Comparison of ENCODE assay signal across 19 cellular contexts in genomic region chr19:39157275-39157996, GRCh38. TPM values are rescaled to one million over a fixed set of nuclear protein-coding genes. Genes with fewer than 3 reads are reported as not detected.
A peak's percentile ranks its signal among the peaks of the same experiment; 100 is the strongest.
DNase-seq lines count a peak whose midpoint lies in the region; FAIRE-seq and TF ChIP-seq lines count a peak whose summit lies in the region.
"Had no signal": no experiment of that assay in that cellular context is flagged by ENCODE, and none has a peak within 500 bp of the region (broad histone marks: within the 10 kb centered on the region; RNA-seq: fewer than 3 reads in every experiment).

No MANE protein-coding gene starts in this region.

- TF ChIP-seq CTCF in LNCaP clone FGC (IDR thresholded peaks at IDR 0.05; ENCODE audit: control insufficient read depth, extremely low read depth, insufficient read depth), result no peak
- no peak for TF ChIP-seq CTCF in thyroid gland (IDR thresholded peaks at IDR 0.05)
- no peak for TF ChIP-seq CTCF in colonic mucosa (IDR thresholded peaks at IDR 0.05)
- no peak for TF ChIP-seq CTCF in D721Med (IDR thresholded peaks at IDR 0.05; ENCODE audit: insufficient read depth, missing control alignments)

- TF ChIP-seq POLR2A in thyroid gland (IDR thresholded peaks at IDR 0.05), result no peak

- H3K4me2 ChIP-seq in mesendoderm (ENCODE audit: low read length), result no peak overlapping the region

- no peak for FAIRE-seq in D721Med (lab: Jason Lieb, UNC)
- FAIRE-seq: colon, G401.6 had no signal

- peaks cover 7% of the 10 kb centered on the region for H3K4me1 ChIP-seq in mesendoderm (ENCODE audit: control insufficient read depth, low read depth, low read length)
- peaks cover 39 to 70% of the 10 kb centered on the region in 2 donors for H3K4me1 ChIP-seq in thyroid gland
- H3K4me1 ChIP-seq in colonic mucosa, result peaks cover 27% of the 10 kb centered on the region

- no peak overlapping the region for H2BK5ac ChIP-seq in mesendoderm (ENCODE audit: low read length)

- H3K56ac ChIP-seq in mesendoderm (ENCODE audit: low read length), result no peak overlapping the region

- H2BK15ac ChIP-seq in mesendoderm (replicated peaks; ENCODE audit: low read depth), result no peak overlapping the region

- H3K27ac ChIP-seq in mesendoderm (ENCODE audit: low read depth, low read length) (no peak overlapping the region), thyroid gland (peak overlapping the region; percentile 26 to 68 (median 55)), colonic mucosa (no peak overlapping the region)

- no CpG with 5 or more reads among the region's 23 CpGs for WGBS in mesendoderm (ENCODE audit: extremely low coverage, insufficient coverage, low lambda C conversion rate)
- WGBS in thyroid gland, 2 donors, result 39 to 52% methylated on average over 14 to 16 of the region's 23 CpGs

- no peak overlapping the region for H2AK5ac ChIP-seq in mesendoderm (ENCODE audit: low read length)

- no peaks in the 10 kb centered on the region for H3K27me3 ChIP-seq in mesendoderm (ENCODE audit: insufficient read depth, low read length, poor library complexity)
- no peaks in the 10 kb centered on the region for H3K27me3 ChIP-seq in thyroid gland
- no peaks in the 10 kb centered on the region for H3K27me3 ChIP-seq in colonic mucosa

- H3K36me3 ChIP-seq in mesendoderm (ENCODE audit: control insufficient read depth, insufficient read depth, low read length) (no peaks in the 10 kb centered on the region), thyroid gland (no peaks in the 10 kb centered on the region), colonic mucosa (no peaks in the 10 kb centered on the region)

- peak overlapping the region; percentile 15 for H3K23ac ChIP-seq in mesendoderm (ENCODE audit: low read length)

- H3K4me3 ChIP-seq in LNCaP clone FGC (ENCODE audit: low read depth, low read length) (peak overlapping the region; percentile 69), mesendoderm (ENCODE audit: low read length) (no peak overlapping the region), thyroid gland (replicated peaks in 1 of 3) (no peak overlapping the region), colonic mucosa (no peak overlapping the region)

- intact Hi-C loops in thyroid gland (cut with DNase I), result no loop called here
- intact Hi-C loops in colonic mucosa (cut with DNase I), result no loop called here

- H3K79me2 ChIP-seq in mesendoderm (ENCODE audit: control insufficient read depth, insufficient read depth, low read length), result peaks cover 14% of the 10 kb centered on the region

- no peak overlapping the region for H2BK120ac ChIP-seq in mesendoderm (ENCODE audit: low read depth, low read length)

- H3K9me3 ChIP-seq in thyroid gland, result no peaks in the 10 kb centered on the region
- H3K9me3 ChIP-seq in colonic mucosa, result no peaks in the 10 kb centered on the region

- H3K79me1 ChIP-seq in mesendoderm (ENCODE audit: low read length), result peaks cover 29% of the 10 kb centered on the region

- H3K18ac ChIP-seq in mesendoderm (ENCODE audit: low read length), result no peak overlapping the region

- no peak overlapping the region for H4K8ac ChIP-seq in mesendoderm (ENCODE audit: low read depth, low read length)

- no peak overlapping the region for H3K4ac ChIP-seq in mesendoderm (ENCODE audit: low read depth, low read length)

- no peak overlapping the region for H4K5ac ChIP-seq in mesendoderm (ENCODE audit: low read length)

- H3K9ac ChIP-seq in mesendoderm (ENCODE audit: low read length) (no peak overlapping the region), colonic mucosa (ENCODE audit: low read depth in 2 of 2, low read length in 2 of 2) (no peak overlapping the region)

- DNase-seq in LNCaP clone FGC (ENCODE audit: low read depth) (no peak), dermis blood vessel endothelial cell (peak; percentile 15), mesendoderm (no peak), thyroid gland (no peak), OCI-M1 (lab: John Stamatoyannopoulos, UW) (no peak), colonic mucosa (no peak), D721Med (ENCODE audit: insufficient read length, low spot score) (no peak)
- DNase-seq: activated CD4-positive, alpha-beta T cell treated with anti-CD3 and anti-CD28 coated beads for 4 hours; activated naive CD8-positive, alpha-beta T cell treated with anti-CD3 and anti-CD28 coated beads, Interleukin-2, amount 50 U/mL, for 24 hours; activated T-cell treated with anti-CD3 and anti-CD28 coated beads, Interleukin-2, amount 50 U/mL, for 4 hours; NCI-H1092 treated with DMSO at 0.1 percent for 48 hours; stimulated activated CD4-positive, alpha-beta T cell treated with anti-CD3 and anti-CD28 coated beads, Interleukin-12 subunit alpha, Interleukin-12 subunit beta, amount 100 ng/mL, for 4 hours had no signal

RNA-seq across cellular contexts. Expression of gene PAK4, which starts 31.9 kb away (rescaled TPM):
- total RNA-seq in dermis blood vessel endothelial cell, result 5.8 and 17.4 TPM in 2 replicates
- 56.1 TPM for polyA plus RNA-seq in mesendoderm (2013, experiment 1 of 2)
- 52.0 TPM for polyA plus RNA-seq in mesendoderm (2013, experiment 2 of 2)
- 10 to 100 TPM; 12.4 to 24.9 (median 23.2) TPM for total RNA-seq in thyroid gland
- total RNA-seq in colonic mucosa, result 100 to 1,000 TPM in 1 of 2 donors, 10 to 100 TPM in 1; 85.5 to 127 TPM

RNA-seq across cellular contexts. Expression of gene NCCRP1, which starts 39.3 kb away (rescaled TPM):
- not detected in 2 replicates for total RNA-seq in dermis blood vessel endothelial cell
- 0.45 TPM for polyA plus RNA-seq in mesendoderm (2013, experiment 1 of 2)
- polyA plus RNA-seq in mesendoderm (2013, experiment 2 of 2), result 0.39 TPM
- under 1 TPM in 3 of 4 donors, not detected in 1; 0.45 to 0.81 (median 0.78) TPM for total RNA-seq in thyroid gland
- total RNA-seq in colonic mucosa, result not detected
- total RNA-seq: activated T-cell treated with anti-CD3 and anti-CD28 coated beads, Interleukin-2, amount 50 U/mL, for 4 hours; liver; osteocyte; Right ventricle myocardium inferior; temporal lobe had no signal
- polyA plus RNA-seq: IgD-negative memory B cell, liver had no signal

RNA-seq across cellular contexts. Expression of gene SYCN, which starts 46.6 kb away (rescaled TPM):
- not detected in 2 replicates for total RNA-seq in dermis blood vessel endothelial cell
- not detected for polyA plus RNA-seq in mesendoderm (2013, experiment 1 of 2)
- not detected for polyA plus RNA-seq in mesendoderm (2013, experiment 2 of 2)
- total RNA-seq in thyroid gland, result not detected
- total RNA-seq in colonic mucosa, result 1 to 10 TPM in 1 of 2 donors, not detected in 1; 2.1 TPM
- total RNA-seq: liver, osteocyte, Right ventricle myocardium inferior, temporal lobe had no signal
- polyA plus RNA-seq: IgD-negative memory B cell, liver had no signal

Comparison
In these comparisons a context has a peak if more than half of its experiments do, and no peak if none do; other contexts are left out.
1. H3K27ac ChIP-seq: peak in thyroid gland (3 of 3); none in mesendoderm (single experiment) and colonic mucosa (single experiment).